Comparison of ENCODE assay signal across 17 cellular contexts in genomic region chr20:1674361-1674760, GRCh38. TPM values are rescaled to one million over a fixed set of nuclear protein-coding genes. Genes with fewer than 3 reads are reported as not detected.
DNase-seq lines count a peak whose midpoint lies in the region; ATAC-seq lines count a peak whose summit lies in the region.
"Had no signal": no experiment of that assay in that cellular context is flagged by ENCODE, and none has a peak within 500 bp of the region (broad histone marks: within the 10 kb centered on the region; RNA-seq: fewer than 3 reads in every experiment).

No MANE protein-coding gene starts in this region.

- no peak for ATAC-seq in HG03457 (IDR thresholded peaks at IDR 0.05; ENCODE audit: unreplicated experiment)
- no peak for ATAC-seq in left ventricle myocardium superior
- ATAC-seq: left lung had no signal

- CTCF ChIA-PET in CD8-positive, alpha-beta memory T cell (lab: Charles Lee) = interaction anchor here (1.2 kb wide), 1 partner anchor 171 kb away, joined by 3 read pairs; no protein-coding TSS in a partner anchor

- POLR2A ChIA-PET in CD8-positive, alpha-beta memory T cell (lab: Charles Lee) = no interaction called here

- peaks cover 0 to 9% (median 0%) of the 10 kb centered on the region in 5 donors for H3K9me3 Mint-ChIP-seq in CD8-positive, alpha-beta memory T cell
- H3K9me3 Mint-ChIP-seq in activated naive CD4-positive, alpha-beta T cell treated with anti-CD3 and anti-CD28 coated beads, Interleukin-2, amount 50 U/mL, for 24 hours = peaks cover 2% of the 10 kb centered on the region

- DNase-seq in CD8-positive, alpha-beta memory T cell = peak in 4 of 5 donors; percentile 20 to 72 (median 42)
- peak; percentile 55 for DNase-seq in activated CD4-positive, CD25-positive, alpha-beta regulatory T cell treated with anti-CD3 and anti-CD28 coated beads, Interleukin-2, amount 50 U/mL, for 72 hours
- DNase-seq in stimulated activated CD8-positive, alpha-beta memory T cell treated with anti-CD3 and anti-CD28 coated beads, Interleukin-15, amount 100 ng/mL, for 48 hours (ENCODE audit: low read depth in 2 of 2) = peak; percentile 25 to 32
- DNase-seq in SIG-M5 (lab: John Stamatoyannopoulos, UW) = no peak
- DNase-seq in left ventricle myocardium superior = no peak
- DNase-seq: DMS79 treated with DMSO at 0.1 percent for 48 hours, GM23248, left lung, NCI-H187, NCI-H510A treated with DMSO at 0.1 percent for 48 hours had no signal

- peak overlapping the region; percentile 44 for H3K4me3 ChIP-seq in CD8-positive, alpha-beta memory T cell (ENCODE audit: low read length)
- H3K4me3 ChIP-seq: GM23248, left lung, vagina had no signal

- peak overlapping the region; percentile 57 to 94 (median 90) for H3K27ac Mint-ChIP-seq in CD8-positive, alpha-beta memory T cell
- H3K27ac Mint-ChIP-seq in activated naive CD4-positive, alpha-beta T cell treated with anti-CD3 and anti-CD28 coated beads, Interleukin-2, amount 50 U/mL, for 24 hours = peak overlapping the region; percentile 97

- peaks cover 4 to 16% (median 9%) of the 10 kb centered on the region in 3 donors for H3K36me3 Mint-ChIP-seq in CD8-positive, alpha-beta memory T cell
- peaks cover 45% of the 10 kb centered on the region for H3K36me3 Mint-ChIP-seq in activated naive CD4-positive, alpha-beta T cell treated with anti-CD3 and anti-CD28 coated beads, Interleukin-2, amount 50 U/mL, for 24 hours

- no peak overlapping the region for H3K27ac ChIP-seq in CD8-positive, alpha-beta memory T cell (ENCODE audit: low read depth, low read length)
- H3K27ac ChIP-seq: GM23248, left lung, VCaP had no signal

- H3K4me1 ChIP-seq in CD8-positive, alpha-beta memory T cell (ENCODE audit: insufficient read depth, low read length) = peaks cover 87% of the 10 kb centered on the region
- H3K4me1 ChIP-seq: left lung, vagina had no signal

- H3K4me3 Mint-ChIP-seq in CD8-positive, alpha-beta memory T cell = peak overlapping the region in 6 of 7 donors; percentile 56 to 82 (median 70)
- peak overlapping the region; percentile 88 for H3K4me3 Mint-ChIP-seq in activated naive CD4-positive, alpha-beta T cell treated with anti-CD3 and anti-CD28 coated beads, Interleukin-2, amount 50 U/mL, for 24 hours

- H3K27me3 Mint-ChIP-seq in CD8-positive, alpha-beta memory T cell = peaks cover 0 to 2% of the 10 kb centered on the region in 2 donors
- no peaks in the 10 kb centered on the region for H3K27me3 Mint-ChIP-seq in activated naive CD4-positive, alpha-beta T cell treated with anti-CD3 and anti-CD28 coated beads, Interleukin-2, amount 50 U/mL, for 24 hours

- intact Hi-C loops in left ventricle myocardium superior (cut with micrococcal nuclease) = no loop called here

- peaks cover 87 to 100% (median 100%) of the 10 kb centered on the region in 3 donors for H3K4me1 Mint-ChIP-seq in CD8-positive, alpha-beta memory T cell
- peaks cover 97% of the 10 kb centered on the region for H3K4me1 Mint-ChIP-seq in activated naive CD4-positive, alpha-beta T cell treated with anti-CD3 and anti-CD28 coated beads, Interleukin-2, amount 50 U/mL, for 24 hours

- H3K36me3 ChIP-seq in CD8-positive, alpha-beta memory T cell (ENCODE audit: insufficient read depth, low read length) = no peaks in the 10 kb centered on the region
- H3K36me3 ChIP-seq: left lung, vagina had no signal

- H3K9me3 ChIP-seq in CD8-positive, alpha-beta memory T cell (ENCODE audit: low read length) = no peaks in the 10 kb centered on the region
- H3K9me3 ChIP-seq: left lung, vagina had no signal

- H3K27me3 ChIP-seq in CD8-positive, alpha-beta memory T cell (ENCODE audit: insufficient read depth, low read length, poor library complexity, severe bottlenecking) = no peaks in the 10 kb centered on the region
- H3K27me3 ChIP-seq: vagina had no signal

RNA-seq across cellular contexts. Expression of gene SIRPG, which starts 16.8 kb away (rescaled TPM):
- total RNA-seq in CD8-positive, alpha-beta memory T cell = 10 to 100 TPM in 1 of 2 experiments, 1 to 10 TPM in 1; 9.3 to 11.7 TPM
- polyA plus RNA-seq in CD8-positive, alpha-beta memory T cell = 149 TPM
- 0.20 TPM for total RNA-seq in left ventricle myocardium superior
- total RNA-seq: fibroblast of villous mesenchyme, GM23248, pulmonary artery endothelial cell, vagina had no signal
- polyA plus RNA-seq: BJ, GM23248 had no signal

RNA-seq across cellular contexts. Expression of gene SIRPB1, which starts 54.6 kb away (rescaled TPM):
- 1 to 10 TPM; 1.5 to 2.3 TPM for total RNA-seq in CD8-positive, alpha-beta memory T cell
- polyA plus RNA-seq in CD8-positive, alpha-beta memory T cell = 0.93 TPM
- total RNA-seq in left ventricle myocardium superior = 0.82 TPM
- total RNA-seq: fibroblast of villous mesenchyme had no signal
- polyA plus RNA-seq: GM23248 had no signal

Comparison
In these comparisons a context has a peak if more than half of its experiments do, and no peak if none do; other contexts are left out.
1. DNase-seq: peak in CD8-positive, alpha-beta memory T cell (4 of 5), activated CD4-positive, CD25-positive, alpha-beta regulatory T cell treated with anti-CD3 and anti-CD28 coated beads, Interleukin-2, amount 50 U/mL, for 72 hours (single experiment) and stimulated activated CD8-positive, alpha-beta memory T cell treated with anti-CD3 and anti-CD28 coated beads, Interleukin-15, amount 100 ng/mL, for 48 hours (2 of 2); none in SIG-M5 (single experiment) and left ventricle myocardium superior (single experiment).